Comparison of ENCODE assay signal across 1 cellular context in the genomic region with DNA sequence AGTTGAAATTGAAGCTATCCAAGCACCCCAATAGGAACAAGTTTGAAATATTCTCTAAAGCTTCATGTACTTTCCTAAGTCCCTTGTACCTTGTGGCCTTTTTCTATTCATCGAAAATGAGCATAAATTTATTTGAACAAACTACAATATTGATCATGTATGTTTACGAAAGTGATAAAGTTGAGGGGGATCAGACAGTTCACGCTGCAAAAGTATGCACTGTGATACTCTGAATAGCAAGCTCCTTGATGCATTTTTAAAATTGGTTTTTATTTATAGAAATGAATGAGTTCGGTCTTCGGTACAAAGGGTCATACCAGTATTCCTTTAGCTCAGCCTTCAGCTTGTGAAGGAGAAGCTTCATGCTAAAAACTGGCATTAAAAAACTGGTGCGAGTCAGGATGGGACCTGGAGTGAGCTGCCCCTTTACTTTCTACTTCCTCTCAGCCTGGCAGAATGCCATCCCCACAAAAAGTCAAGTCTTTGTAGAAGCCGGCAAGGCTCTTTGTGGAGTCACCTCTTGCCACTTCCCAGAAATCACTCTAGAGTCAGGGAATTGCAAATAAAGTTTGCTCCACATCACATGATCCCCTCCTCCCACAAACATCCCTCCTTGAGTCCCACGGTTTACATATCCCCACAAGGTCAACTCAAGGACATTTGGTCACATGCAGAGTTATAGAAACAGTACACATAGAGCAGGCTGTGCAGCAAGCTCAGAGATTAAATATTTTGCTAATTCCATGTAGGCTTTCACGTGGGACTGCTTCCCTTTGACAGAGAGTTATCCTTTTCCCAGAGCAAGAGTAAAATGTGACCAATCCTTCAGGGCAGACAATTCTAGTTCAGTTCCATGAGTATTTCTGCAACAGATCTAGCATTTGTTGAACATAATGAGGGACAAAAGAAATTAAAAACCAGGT.
TF ChIP-seq lines count a peak whose summit lies in the region.

No MANE protein-coding gene starts in this region.

TF ChIP-seq in HepG2, 621 proteins besides CTCF, POLR2A, EP300 and RAD21 (continued from another document and continues in another):
- TF ChIP-seq AFF4 (CRISPR knock-in tag; IDR thresholded peaks at IDR 0.05) (0 out of 2 replicates have a peak, but pooled peaks have one; percentile 3), NPAS2 (CRISPR knock-in tag; IDR thresholded peaks at IDR 0.05; ENCODE audit: borderline replicate concordance) (no peak), ZNF773 (CRISPR knock-in tag; IDR thresholded peaks at IDR 0.05; ENCODE audit: borderline replicate concordance) (no peak), DZIP1 (CRISPR knock-in tag; IDR thresholded peaks at IDR 0.05) (no peak), FOXK2 (IDR thresholded peaks at IDR 0.05) (peak; percentile 50; the same call in 1 of the 2 replicates), NCOR1 (IDR thresholded peaks at IDR 0.05; ENCODE audit: borderline replicate concordance, low read length) (peak; percentile 95; the same call in 1 of the 2 replicates), ZNF672 (CRISPR knock-in tag; IDR thresholded peaks at IDR 0.05) (no peak), KAT8 (CRISPR knock-in tag; IDR thresholded peaks at IDR 0.05) (peak; percentile 78), ARNTL (CRISPR knock-in tag; IDR thresholded peaks at IDR 0.05) (peak; percentile 93), KLF15 (CRISPR knock-in tag; IDR thresholded peaks at IDR 0.05; ENCODE audit: borderline replicate concordance) (peak; percentile 13; the same call in 1 of the 2 replicates), MAFF (IDR thresholded peaks at IDR 0.05; ENCODE audit: low read depth, low read length) (peak; percentile 53), ZFP37 (CRISPR knock-in tag; IDR thresholded peaks at IDR 0.05; ENCODE audit: borderline replicate concordance) (no peak), ZNF619 (CRISPR knock-in tag; IDR thresholded peaks at IDR 0.05) (no peak), CREM (IDR thresholded peaks at IDR 0.05) (peak; percentile 96), CREM (CRISPR knock-in tag; IDR thresholded peaks at IDR 0.05) (no peak), NR2C2 (CRISPR knock-in tag; IDR thresholded peaks at IDR 0.05; ENCODE audit: borderline replicate concordance) (no peak; the same call in 1 of the 2 replicates), ZNF549 (CRISPR knock-in tag; IDR thresholded peaks at IDR 0.05) (no peak), TRAFD1 (CRISPR knock-in tag; IDR thresholded peaks at IDR 0.05; ENCODE audit: borderline replicate concordance) (no peak), TMF1 (CRISPR knock-in tag; IDR thresholded peaks at IDR 0.05; ENCODE audit: low read depth) (no peak), ZNF749 (CRISPR knock-in tag; IDR thresholded peaks at IDR 0.05; ENCODE audit: borderline replicate concordance) (no peak), ZNF781 (CRISPR knock-in tag; IDR thresholded peaks at IDR 0.05; ENCODE audit: borderline replicate concordance, not compliant biosample characterization) (no peak), ZNF234 (CRISPR knock-in tag; conservative IDR thresholded peaks at IDR 0.05) (no peak), ZHX2 (IDR thresholded peaks at IDR 0.05; ENCODE audit: low read depth) (peak; percentile 69; the same call in 1 of the 2 replicates), ZHX2 (CRISPR knock-in tag; IDR thresholded peaks at IDR 0.05; ENCODE audit: borderline replicate concordance) (no peak), GLI4 (CRISPR knock-in tag; IDR thresholded peaks at IDR 0.05; ENCODE audit: borderline replicate concordance) (no peak), ETS1 (CRISPR knock-in tag; IDR thresholded peaks at IDR 0.05) (no peak)
- TF ChIP-seq, protein P1, sequence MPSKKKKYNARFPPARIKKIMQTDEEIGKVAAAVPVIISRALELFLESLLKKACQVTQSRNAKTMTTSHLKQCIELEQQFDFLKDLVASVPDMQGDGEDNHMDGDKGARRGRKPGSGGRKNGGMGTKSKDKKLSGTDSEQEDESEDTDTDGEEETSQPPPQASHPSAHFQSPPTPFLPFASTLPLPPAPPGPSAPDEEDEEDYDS (CRISPR knock-in tag; IDR thresholded peaks at IDR 0.05): peak; percentile 65
- TF ChIP-seq, protein P2, sequence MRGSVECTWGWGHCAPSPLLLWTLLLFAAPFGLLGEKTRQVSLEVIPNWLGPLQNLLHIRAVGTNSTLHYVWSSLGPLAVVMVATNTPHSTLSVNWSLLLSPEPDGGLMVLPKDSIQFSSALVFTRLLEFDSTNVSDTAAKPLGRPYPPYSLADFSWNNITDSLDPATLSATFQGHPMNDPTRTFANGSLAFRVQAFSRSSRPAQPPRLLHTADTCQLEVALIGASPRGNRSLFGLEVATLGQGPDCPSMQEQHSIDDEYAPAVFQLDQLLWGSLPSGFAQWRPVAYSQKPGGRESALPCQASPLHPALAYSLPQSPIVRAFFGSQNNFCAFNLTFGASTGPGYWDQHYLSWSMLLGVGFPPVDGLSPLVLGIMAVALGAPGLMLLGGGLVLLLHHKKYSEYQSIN (CRISPR knock-in tag; IDR thresholded peaks at IDR 0.05; ENCODE audit: borderline replicate concordance): no peak
- TF ChIP-seq, protein P3, sequence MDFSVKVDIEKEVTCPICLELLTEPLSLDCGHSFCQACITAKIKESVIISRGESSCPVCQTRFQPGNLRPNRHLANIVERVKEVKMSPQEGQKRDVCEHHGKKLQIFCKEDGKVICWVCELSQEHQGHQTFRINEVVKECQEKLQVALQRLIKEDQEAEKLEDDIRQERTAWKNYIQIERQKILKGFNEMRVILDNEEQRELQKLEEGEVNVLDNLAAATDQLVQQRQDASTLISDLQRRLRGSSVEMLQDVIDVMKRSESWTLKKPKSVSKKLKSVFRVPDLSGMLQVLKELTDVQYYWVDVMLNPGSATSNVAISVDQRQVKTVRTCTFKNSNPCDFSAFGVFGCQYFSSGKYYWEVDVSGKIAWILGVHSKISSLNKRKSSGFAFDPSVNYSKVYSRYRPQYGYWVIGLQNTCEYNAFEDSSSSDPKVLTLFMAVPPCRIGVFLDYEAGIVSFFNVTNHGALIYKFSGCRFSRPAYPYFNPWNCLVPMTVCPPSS (IDR thresholded peaks at IDR 0.05): no peak
- TF ChIP-seq, protein P4, sequence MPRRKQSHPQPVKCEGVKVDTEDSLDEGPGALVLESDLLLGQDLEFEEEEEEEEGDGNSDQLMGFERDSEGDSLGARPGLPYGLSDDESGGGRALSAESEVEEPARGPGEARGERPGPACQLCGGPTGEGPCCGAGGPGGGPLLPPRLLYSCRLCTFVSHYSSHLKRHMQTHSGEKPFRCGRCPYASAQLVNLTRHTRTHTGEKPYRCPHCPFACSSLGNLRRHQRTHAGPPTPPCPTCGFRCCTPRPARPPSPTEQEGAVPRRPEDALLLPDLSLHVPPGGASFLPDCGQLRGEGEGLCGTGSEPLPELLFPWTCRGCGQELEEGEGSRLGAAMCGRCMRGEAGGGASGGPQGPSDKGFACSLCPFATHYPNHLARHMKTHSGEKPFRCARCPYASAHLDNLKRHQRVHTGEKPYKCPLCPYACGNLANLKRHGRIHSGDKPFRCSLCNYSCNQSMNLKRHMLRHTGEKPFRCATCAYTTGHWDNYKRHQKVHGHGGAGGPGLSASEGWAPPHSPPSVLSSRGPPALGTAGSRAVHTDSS (CRISPR knock-in tag; conservative IDR thresholded peaks at IDR 0.05): no peak
